Comparison of ENCODE assay signal across 2 cellular contexts in the genomic region with DNA sequence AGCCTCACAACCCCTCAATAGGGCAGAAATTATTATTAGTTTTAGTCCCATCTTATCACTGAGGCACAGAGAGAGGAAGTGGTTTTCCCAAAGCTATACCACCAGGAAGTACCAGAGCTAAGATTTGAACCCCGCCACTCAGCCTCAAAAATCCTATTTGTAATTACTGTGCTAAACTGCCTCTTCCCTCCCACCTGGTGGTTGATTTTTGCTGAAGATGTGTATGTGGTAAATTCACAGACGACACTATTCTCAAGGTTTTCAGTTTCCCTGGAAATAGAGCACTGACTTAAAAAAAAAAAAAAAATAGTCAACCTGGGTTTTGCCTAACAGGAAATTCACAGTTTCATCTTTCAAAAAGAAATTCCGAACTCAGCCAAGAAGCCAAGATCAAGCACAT.
TF ChIP-seq lines count a peak whose summit lies in the region.

No MANE protein-coding gene starts in this region.

TF ChIP-seq in GM23338, 12 proteins besides CTCF, POLR2A, EP300 and RAD21 (continues in another document):
- TF ChIP-seq, protein P1, sequence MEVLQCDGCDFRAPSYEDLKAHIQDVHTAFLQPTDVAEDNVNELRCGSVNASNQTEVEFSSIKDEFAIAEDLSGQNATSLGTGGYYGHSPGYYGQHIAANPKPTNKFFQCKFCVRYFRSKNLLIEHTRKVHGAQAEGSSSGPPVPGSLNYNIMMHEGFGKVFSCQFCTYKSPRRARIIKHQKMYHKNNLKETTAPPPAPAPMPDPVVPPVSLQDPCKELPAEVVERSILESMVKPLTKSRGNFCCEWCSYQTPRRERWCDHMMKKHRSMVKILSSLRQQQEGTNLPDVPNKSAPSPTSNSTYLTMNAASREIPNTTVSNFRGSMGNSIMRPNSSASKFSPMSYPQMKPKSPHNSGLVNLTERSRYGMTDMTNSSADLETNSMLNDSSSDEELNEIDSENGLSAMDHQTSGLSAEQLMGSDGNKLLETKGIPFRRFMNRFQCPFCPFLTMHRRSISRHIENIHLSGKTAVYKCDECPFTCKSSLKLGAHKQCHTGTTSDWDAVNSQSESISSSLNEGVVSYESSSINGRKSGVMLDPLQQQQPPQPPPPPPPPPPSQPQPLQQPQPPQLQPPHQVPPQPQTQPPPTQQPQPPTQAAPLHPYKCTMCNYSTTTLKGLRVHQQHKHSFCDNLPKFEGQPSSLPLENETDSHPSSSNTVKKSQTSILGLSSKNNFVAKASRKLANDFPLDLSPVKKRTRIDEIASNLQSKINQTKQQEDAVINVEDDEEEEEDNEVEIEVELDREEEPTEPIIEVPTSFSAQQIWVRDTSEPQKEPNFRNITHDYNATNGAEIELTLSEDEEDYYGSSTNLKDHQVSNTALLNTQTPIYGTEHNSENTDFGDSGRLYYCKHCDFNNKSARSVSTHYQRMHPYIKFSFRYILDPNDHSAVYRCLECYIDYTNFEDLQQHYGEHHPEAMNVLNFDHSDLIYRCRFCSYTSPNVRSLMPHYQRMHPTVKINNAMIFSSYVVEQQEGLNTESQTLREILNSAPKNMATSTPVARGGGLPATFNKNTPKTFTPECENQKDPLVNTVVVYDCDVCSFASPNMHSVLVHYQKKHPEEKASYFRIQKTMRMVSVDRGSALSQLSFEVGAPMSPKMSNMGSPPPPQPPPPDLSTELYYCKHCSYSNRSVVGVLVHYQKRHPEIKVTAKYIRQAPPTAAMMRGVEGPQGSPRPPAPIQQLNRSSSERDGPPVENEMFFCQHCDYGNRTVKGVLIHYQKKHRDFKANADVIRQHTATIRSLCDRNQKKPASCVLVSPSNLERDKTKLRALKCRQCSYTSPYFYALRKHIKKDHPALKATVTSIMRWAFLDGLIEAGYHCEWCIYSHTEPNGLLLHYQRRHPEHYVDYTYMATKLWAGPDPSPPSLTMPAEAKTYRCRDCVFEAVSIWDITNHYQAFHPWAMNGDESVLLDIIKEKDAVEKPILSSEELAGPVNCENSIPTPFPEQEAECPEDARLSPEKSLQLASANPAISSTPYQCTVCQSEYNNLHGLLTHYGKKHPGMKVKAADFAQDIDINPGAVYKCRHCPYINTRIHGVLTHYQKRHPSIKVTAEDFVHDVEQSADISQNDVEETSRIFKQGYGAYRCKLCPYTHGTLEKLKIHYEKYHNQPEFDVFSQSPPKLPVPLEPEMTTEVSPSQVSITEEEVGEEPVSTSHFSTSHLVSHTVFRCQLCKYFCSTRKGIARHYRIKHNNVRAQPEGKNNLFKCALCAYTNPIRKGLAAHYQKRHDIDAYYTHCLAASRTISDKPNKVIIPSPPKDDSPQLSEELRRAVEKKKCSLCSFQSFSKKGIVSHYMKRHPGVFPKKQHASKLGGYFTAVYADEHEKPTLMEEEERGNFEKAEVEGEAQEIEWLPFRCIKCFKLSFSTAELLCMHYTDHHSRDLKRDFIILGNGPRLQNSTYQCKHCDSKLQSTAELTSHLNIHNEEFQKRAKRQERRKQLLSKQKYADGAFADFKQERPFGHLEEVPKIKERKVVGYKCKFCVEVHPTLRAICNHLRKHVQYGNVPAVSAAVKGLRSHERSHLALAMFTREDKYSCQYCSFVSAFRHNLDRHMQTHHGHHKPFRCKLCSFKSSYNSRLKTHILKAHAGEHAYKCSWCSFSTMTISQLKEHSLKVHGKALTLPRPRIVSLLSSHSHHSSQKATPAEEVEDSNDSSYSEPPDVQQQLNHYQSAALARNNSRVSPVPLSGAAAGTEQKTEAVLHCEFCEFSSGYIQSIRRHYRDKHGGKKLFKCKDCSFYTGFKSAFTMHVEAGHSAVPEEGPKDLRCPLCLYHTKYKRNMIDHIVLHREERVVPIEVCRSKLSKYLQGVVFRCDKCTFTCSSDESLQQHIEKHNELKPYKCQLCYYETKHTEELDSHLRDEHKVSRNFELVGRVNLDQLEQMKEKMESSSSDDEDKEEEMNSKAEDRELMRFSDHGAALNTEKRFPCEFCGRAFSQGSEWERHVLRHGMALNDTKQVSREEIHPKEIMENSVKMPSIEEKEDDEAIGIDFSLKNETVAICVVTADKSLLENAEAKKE (CRISPR knock-in tag; IDR thresholded peaks at IDR 0.05) = no peak
- TF ChIP-seq EZH2 (IDR thresholded peaks at IDR 0.05; ENCODE audit: low read depth, unreplicated experiment) (no peak), CREB1 (CRISPR knock-in tag; IDR thresholded peaks at IDR 0.05; ENCODE audit: low read depth) (no peak), ZNF331 (CRISPR knock-in tag; IDR thresholded peaks at IDR 0.05; ENCODE audit: low read depth) (no peak), NANOG (IDR thresholded peaks at IDR 0.05; ENCODE audit: borderline replicate concordance) (no peak), JUNB (IDR thresholded peaks at IDR 0.05; ENCODE audit: unreplicated experiment) (no peak), ETS1 (IDR thresholded peaks at IDR 0.05) (no peak), ZNF114 (CRISPR knock-in tag; IDR thresholded peaks at IDR 0.05) (no peak), EZH2phosphoT487 (IDR thresholded peaks at IDR 0.05; ENCODE audit: unreplicated experiment) (no peak), STAT1 (IDR thresholded peaks at IDR 0.05; ENCODE audit: unreplicated experiment) (no peak)

TF ChIP-seq in GM12878, 131 proteins besides CTCF, POLR2A, EP300 and RAD21:
- no peak for TF ChIP-seq CHD2 (IDR thresholded peaks at IDR 0.05; ENCODE audit: borderline replicate concordance, low read depth, low read length)
- TF ChIP-seq JUND (IDR thresholded peaks at IDR 0.05; ENCODE audit: low read depth, low read length) = no peak
- TF ChIP-seq USF1 (IDR thresholded peaks at IDR 0.05; ENCODE audit: borderline replicate concordance, extremely low read length, insufficient read depth, low read depth, low read length) = no peak
- TF ChIP-seq, protein P2, sequence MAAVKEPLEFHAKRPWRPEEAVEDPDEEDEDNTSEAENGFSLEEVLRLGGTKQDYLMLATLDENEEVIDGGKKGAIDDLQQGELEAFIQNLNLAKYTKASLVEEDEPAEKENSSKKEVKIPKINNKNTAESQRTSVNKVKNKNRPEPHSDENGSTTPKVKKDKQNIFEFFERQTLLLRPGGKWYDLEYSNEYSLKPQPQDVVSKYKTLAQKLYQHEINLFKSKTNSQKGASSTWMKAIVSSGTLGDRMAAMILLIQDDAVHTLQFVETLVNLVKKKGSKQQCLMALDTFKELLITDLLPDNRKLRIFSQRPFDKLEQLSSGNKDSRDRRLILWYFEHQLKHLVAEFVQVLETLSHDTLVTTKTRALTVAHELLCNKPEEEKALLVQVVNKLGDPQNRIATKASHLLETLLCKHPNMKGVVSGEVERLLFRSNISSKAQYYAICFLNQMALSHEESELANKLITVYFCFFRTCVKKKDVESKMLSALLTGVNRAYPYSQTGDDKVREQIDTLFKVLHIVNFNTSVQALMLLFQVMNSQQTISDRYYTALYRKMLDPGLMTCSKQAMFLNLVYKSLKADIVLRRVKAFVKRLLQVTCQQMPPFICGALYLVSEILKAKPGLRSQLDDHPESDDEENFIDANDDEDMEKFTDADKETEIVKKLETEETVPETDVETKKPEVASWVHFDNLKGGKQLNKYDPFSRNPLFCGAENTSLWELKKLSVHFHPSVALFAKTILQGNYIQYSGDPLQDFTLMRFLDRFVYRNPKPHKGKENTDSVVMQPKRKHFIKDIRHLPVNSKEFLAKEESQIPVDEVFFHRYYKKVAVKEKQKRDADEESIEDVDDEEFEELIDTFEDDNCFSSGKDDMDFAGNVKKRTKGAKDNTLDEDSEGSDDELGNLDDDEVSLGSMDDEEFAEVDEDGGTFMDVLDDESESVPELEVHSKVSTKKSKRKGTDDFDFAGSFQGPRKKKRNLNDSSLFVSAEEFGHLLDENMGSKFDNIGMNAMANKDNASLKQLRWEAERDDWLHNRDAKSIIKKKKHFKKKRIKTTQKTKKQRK (IDR thresholded peaks at IDR 0.05; ENCODE audit: low read depth, low read length) = no peak
- TF ChIP-seq IKZF1 (conservative IDR thresholded peaks at IDR 0.05) = no peak
- TF ChIP-seq BMI1 (IDR thresholded peaks at IDR 0.05; ENCODE audit: borderline replicate concordance) = no peak
- TF ChIP-seq, protein P3, sequence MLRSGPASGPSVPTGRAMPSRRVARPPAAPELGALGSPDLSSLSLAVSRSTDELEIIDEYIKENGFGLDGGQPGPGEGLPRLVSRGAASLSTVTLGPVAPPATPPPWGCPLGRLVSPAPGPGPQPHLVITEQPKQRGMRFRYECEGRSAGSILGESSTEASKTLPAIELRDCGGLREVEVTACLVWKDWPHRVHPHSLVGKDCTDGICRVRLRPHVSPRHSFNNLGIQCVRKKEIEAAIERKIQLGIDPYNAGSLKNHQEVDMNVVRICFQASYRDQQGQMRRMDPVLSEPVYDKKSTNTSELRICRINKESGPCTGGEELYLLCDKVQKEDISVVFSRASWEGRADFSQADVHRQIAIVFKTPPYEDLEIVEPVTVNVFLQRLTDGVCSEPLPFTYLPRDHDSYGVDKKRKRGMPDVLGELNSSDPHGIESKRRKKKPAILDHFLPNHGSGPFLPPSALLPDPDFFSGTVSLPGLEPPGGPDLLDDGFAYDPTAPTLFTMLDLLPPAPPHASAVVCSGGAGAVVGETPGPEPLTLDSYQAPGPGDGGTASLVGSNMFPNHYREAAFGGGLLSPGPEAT (IDR thresholded peaks at IDR 0.05; ENCODE audit: low read depth) = no peak
- no peak for TF ChIP-seq SUZ12 (IDR thresholded peaks at IDR 0.05; ENCODE audit: unreplicated experiment)
- TF ChIP-seq, protein P4, sequence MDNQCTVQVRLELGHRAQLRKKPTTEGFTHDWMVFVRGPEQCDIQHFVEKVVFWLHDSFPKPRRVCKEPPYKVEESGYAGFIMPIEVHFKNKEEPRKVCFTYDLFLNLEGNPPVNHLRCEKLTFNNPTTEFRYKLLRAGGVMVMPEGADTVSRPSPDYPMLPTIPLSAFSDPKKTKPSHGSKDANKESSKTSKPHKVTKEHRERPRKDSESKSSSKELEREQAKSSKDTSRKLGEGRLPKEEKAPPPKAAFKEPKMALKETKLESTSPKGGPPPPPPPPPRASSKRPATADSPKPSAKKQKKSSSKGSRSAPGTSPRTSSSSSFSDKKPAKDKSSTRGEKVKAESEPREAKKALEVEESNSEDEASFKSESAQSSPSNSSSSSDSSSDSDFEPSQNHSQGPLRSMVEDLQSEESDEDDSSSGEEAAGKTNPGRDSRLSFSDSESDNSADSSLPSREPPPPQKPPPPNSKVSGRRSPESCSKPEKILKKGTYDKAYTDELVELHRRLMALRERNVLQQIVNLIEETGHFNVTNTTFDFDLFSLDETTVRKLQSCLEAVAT (IDR thresholded peaks at IDR 0.05) = no peak
- TF ChIP-seq HDAC2 (IDR thresholded peaks at IDR 0.05) = no peak
- TF ChIP-seq ZNF274 (IDR thresholded peaks at IDR 0.05; ENCODE audit: insufficient read depth, insufficient read length) = no peak
